ENCODE assay signal across 22 cellular contexts in the genomic region with DNA sequence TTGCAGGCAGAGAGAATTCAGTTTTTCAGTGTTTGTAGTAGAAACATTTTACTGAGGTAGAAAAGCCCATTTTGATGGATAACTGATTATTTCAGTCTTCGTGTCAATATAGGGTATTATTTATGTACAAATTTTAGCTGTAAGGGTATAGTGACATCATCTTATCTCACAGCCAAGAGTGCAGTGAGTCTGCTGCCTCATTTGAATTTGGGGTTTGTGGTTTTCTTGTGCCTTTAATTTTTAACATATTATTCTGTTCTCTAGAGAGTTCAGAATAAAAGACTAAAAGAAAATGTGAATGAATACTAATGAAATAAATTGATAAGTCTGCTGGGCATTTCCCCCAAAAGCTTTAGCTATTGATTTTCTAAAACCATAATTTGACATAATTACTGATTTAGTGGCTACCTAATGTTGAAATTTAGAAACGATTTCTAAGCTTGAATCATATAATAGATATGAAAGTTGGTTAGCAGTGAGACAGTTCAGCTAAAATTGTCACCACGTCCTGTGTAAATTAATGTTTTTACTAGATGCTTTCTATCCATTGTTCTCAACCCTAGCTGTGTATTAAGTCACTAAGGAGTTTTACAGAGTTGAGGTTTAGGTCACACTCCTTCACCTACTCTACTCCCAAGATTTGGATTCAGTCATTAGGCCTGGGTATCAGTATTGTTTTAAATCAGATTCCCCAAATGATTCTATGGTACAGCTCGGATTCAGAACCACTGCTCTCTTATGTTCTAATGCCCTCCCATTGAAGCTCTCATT. TPM values are rescaled to one million over a fixed set of nuclear protein-coding genes. Genes with fewer than 3 reads are reported as not detected.
DNase-seq lines count a peak whose midpoint lies in the region; ATAC-seq, FAIRE-seq and TF ChIP-seq lines count a peak whose summit lies in the region.
"Had no signal": no experiment of that assay in that cellular context is flagged by ENCODE, and none has a peak within 500 bp of the region (broad histone marks: within the 10 kb centered on the region; RNA-seq: fewer than 3 reads in every experiment).

No MANE protein-coding gene starts in this region.

- no peaks in the 10 kb centered on the region for H3K27me3 ChIP-seq in Karpas-422 (ENCODE audit: low read length)

- H3K4me1 Mint-ChIP-seq in type B pancreatic cell (ENCODE audit: unreplicated experiment) = no peaks in the 10 kb centered on the region

- H2AFZ ChIP-seq in Karpas-422 (ENCODE audit: low read length) = no peak overlapping the region

- no peak overlapping the region for H3K4me3 ChIP-seq in A549
- 0 out of 2 replicates have a peak overlapping the region, but pooled peaks have one; percentile 20 for H3K4me3 ChIP-seq in Karpas-422 (ENCODE audit: low read length)

- ATAC-seq in A549 = no peak
- ATAC-seq in GM18861 (IDR thresholded peaks at IDR 0.05; ENCODE audit: unreplicated experiment) = peak; percentile 66
- peak; percentile 48 for ATAC-seq in HG03108 (IDR thresholded peaks at IDR 0.05; ENCODE audit: unreplicated experiment)
- ATAC-seq in HG03039 (IDR thresholded peaks at IDR 0.05; ENCODE audit: unreplicated experiment) = no peak
- ATAC-seq: HCT116 had no signal

- no peaks in the 10 kb centered on the region for H3K36me3 ChIP-seq in Karpas-422 (ENCODE audit: insufficient read depth, low read length)

- H3K79me2 ChIP-seq in Karpas-422 (ENCODE audit: low read length) = no peaks in the 10 kb centered on the region

- no peaks in the 10 kb centered on the region for H3K27me3 Mint-ChIP-seq in type B pancreatic cell
- H3K27me3 Mint-ChIP-seq: CD4-positive, alpha-beta T cell had no signal

- POLR2A ChIA-PET in A549 (lab: Yijun Ruan, JAX) = no interaction called here

- H3K9me3 ChIP-seq in A549 (no peaks in the 10 kb centered on the region), Karpas-422 (ENCODE audit: low read length) (no peaks in the 10 kb centered on the region)
- H3K9me3 ChIP-seq: Caco-2 had no signal

- no peak overlapping the region for H3K27ac ChIP-seq in A549
- no peak overlapping the region for H3K27ac ChIP-seq in Karpas-422 (ENCODE audit: low read length)
- H3K27ac ChIP-seq: C4-2B had no signal

- TF ChIP-seq CTCF in A549 (IDR thresholded peaks at IDR 0.05) = no peak
- no peak for TF ChIP-seq CTCF in type B pancreatic cell (conservative IDR thresholded peaks at IDR 0.05)

- H3K4me3 Mint-ChIP-seq in type B pancreatic cell = no peak overlapping the region
- H3K4me3 Mint-ChIP-seq: CD4-positive, alpha-beta T cell; HFFc6 had no signal

- WGBS in A549 (ENCODE audit: missing lambda C conversion rate) = 64% methylated on average over 4 of the region's 4 CpGs

- no peaks in the 10 kb centered on the region for H4K20me1 ChIP-seq in Karpas-422 (ENCODE audit: insufficient read depth, low read depth, low read length)

- no peaks in the 10 kb centered on the region for H3K9me2 ChIP-seq in Karpas-422 (replicated peaks; ENCODE audit: insufficient read depth, low read length)

- no peaks in the 10 kb centered on the region for H3K4me1 ChIP-seq in A549
- peaks cover 34% of the 10 kb centered on the region for H3K4me1 ChIP-seq in Karpas-422 (ENCODE audit: low read length)
- H3K4me1 ChIP-seq: Caco-2 had no signal

- no peak overlapping the region for H3K9ac ChIP-seq in Karpas-422 (ENCODE audit: low read length)

- CTCF ChIA-PET in A549 (lab: Yijun Ruan, JAX) = interaction anchor here (0.6 to 9.2 kb wide), 5 partner anchors 87 to 514 kb away, joined by 3 to 130 read pairs (median 52); no protein-coding TSS in a partner anchor

- no peak overlapping the region for H3K27ac Mint-ChIP-seq in type B pancreatic cell
- H3K27ac Mint-ChIP-seq: CD4-positive, alpha-beta T cell; HFFc6 had no signal

- FAIRE-seq in A549 (lab: Jason Lieb, UNC) = peak; percentile 23
- FAIRE-seq: A204.1, D721Med, G401.6, GM18507, GM19239 had no signal

- no peak for TF ChIP-seq EP300 in A549 (IDR thresholded peaks at IDR 0.05)

- DNase-seq in A549 (ENCODE audit: low read depth in 1 of 2, low spot score in 1 of 2) (no peak), Karpas-422 (peak; percentile 56), kidney glomerular epithelial cell (lab: John Stamatoyannopoulos, UW) (no peak), type B pancreatic cell (ENCODE audit: extremely low spot score, unreplicated experiment) (no peak)
- no peak for DNase-seq in activated effector memory CD4-positive, alpha-beta T cell treated with anti-CD3 and anti-CD28 coated beads, Interleukin-2, amount 50 U/mL, for 16 hours
- DNase-seq: AML-193; Caco-2; CD4-positive, alpha-beta T cell; GOT3; H7; HFFc6; KG1 had no signal

- peaks cover 6% of the 10 kb centered on the region for H3K36me3 Mint-ChIP-seq in type B pancreatic cell

- H3K4me2 ChIP-seq in A549 = no peak overlapping the region
- peak overlapping the region; percentile 55 for H3K4me2 ChIP-seq in Karpas-422 (ENCODE audit: low read depth, low read length, poor library complexity, severe bottlenecking)

- no peak for TF ChIP-seq POLR2A in A549 (IDR thresholded peaks at IDR 0.05; ENCODE audit: low read length)

- no peaks in the 10 kb centered on the region for H3K9me3 Mint-ChIP-seq in type B pancreatic cell
- H3K9me3 Mint-ChIP-seq: CD4-positive, alpha-beta T cell; HFFc6 had no signal

- no peak for TF ChIP-seq RAD21 in A549 (conservative IDR thresholded peaks at IDR 0.05 in 1 of 2, IDR thresholded peaks at IDR 0.05 in 1 of 2)

TF ChIP-seq in A549, 52 proteins besides CTCF, POLR2A, EP300 and RAD21:
- no peak for TF ChIP-seq SREBF2 (IDR thresholded peaks at IDR 0.05)

RNA-seq across cellular contexts. Expression of a gene that starts 37.3 kb away (rescaled TPM):
- polyA plus RNA-seq in A549 (2011; rRNA removed) (16.1 and 18.5 TPM in 2 replicates), A549 (2017; fragmentation: RNase III; extraction: RNeasy Plus Mini Kit Qiagen cat#74134 plus additional on column Dnase treatment) (8.5 to 9.1 TPM (median 9.0 TPM) in 3 replicates)
- polyA plus RNA-seq in A549 (2012; cell fraction: cytosol; rRNA removed) = 3.7 and 3.8 TPM in 2 replicates
- 1.4 and 2.3 TPM in 2 replicates for polyA plus RNA-seq in A549 (2012; cell fraction: nucleus; rRNA removed)
- 3.4 and 3.5 TPM in 2 replicates for polyA minus RNA-seq in A549 (2011; rRNA and poly(A)+ RNA removed)
- 5.8 and 7.8 TPM in 2 replicates for total RNA-seq in Karpas-422 (2014; rRNA removed; shearing (Covaris generic); ENCODE audit: low replicate concordance)
- total RNA-seq in type B pancreatic cell (ENCODE audit: low replicate concordance) = 27.3 and 31.1 TPM in 2 replicates

RNA-seq across cellular contexts. Expression of a gene that starts 37.6 kb away (rescaled TPM):
- polyA plus RNA-seq in A549 (2011; rRNA removed) (8.4 and 10.2 TPM in 2 replicates), A549 (2017; fragmentation: RNase III; extraction: RNeasy Plus Mini Kit Qiagen cat#74134 plus additional on column Dnase treatment) (5.0 to 5.6 TPM (median 5.1 TPM) in 3 replicates)
- polyA plus RNA-seq in A549 (2012; cell fraction: cytosol; rRNA removed) = 2.5 and 3.0 TPM in 2 replicates
- 3.7 and 4.0 TPM in 2 replicates for polyA plus RNA-seq in A549 (2012; cell fraction: nucleus; rRNA removed)
- 4.3 and 4.9 TPM in 2 replicates for polyA minus RNA-seq in A549 (2011; rRNA and poly(A)+ RNA removed)
- 5.4 and 14.8 TPM in 2 replicates for total RNA-seq in Karpas-422 (2014; rRNA removed; shearing (Covaris generic); ENCODE audit: low replicate concordance)
- 12.0 and 12.6 TPM in 2 replicates for total RNA-seq in type B pancreatic cell (ENCODE audit: low replicate concordance)

Comparison
In these comparisons a context has a peak if more than half of its experiments do, and no peak if none do; other contexts are left out.
1. ATAC-seq: peak in GM18861 (single experiment) and HG03108 (single experiment); none in A549 (0 of 2) and HG03039 (single experiment).